Comparison of ENCODE assay signal across 1 cellular context in genomic region chr10:97445722-97446639, GRCh38.
A peak's percentile ranks its signal among the peaks of the same experiment; 100 is the strongest.
TF ChIP-seq lines count a peak whose summit lies in the region.

TSS of gene EXOSC1 (minus strand) at chr10:97446006. CDS start at chr10:97445985, 21 bp downstream.
TSS of gene ZDHHC16 (plus strand) at chr10:97446175. CDS start at chr10:97451676, 5,501 bp downstream.

TF ChIP-seq in HepG2, 621 proteins besides CTCF, POLR2A, EP300 and RAD21 (continued from another document and continues in another):
- TF ChIP-seq XRCC5 (optimal IDR thresholded peaks at IDR 0.05; ENCODE audit: low read length) (no peak), ZNF276 (CRISPR knock-in tag; IDR thresholded peaks at IDR 0.05; ENCODE audit: low read depth) (no peak), DMAP1 (CRISPR knock-in tag; IDR thresholded peaks at IDR 0.05) (peak; percentile 65; the same call in 1 of the 2 replicates), ZNF766 (CRISPR knock-in tag; IDR thresholded peaks at IDR 0.05; ENCODE audit: borderline replicate concordance) (0 out of 2 replicates have a peak, but pooled peaks have one; percentile 47), REST (IDR thresholded peaks at IDR 0.05; ENCODE audit: borderline replicate concordance in 1 of 2, low read depth in 1 of 2, low read length in 2 of 2) (peak in 1 of 2 experiments; percentile 53; a peak in 1 of 4 replicates), HNRNPL (IDR thresholded peaks at IDR 0.05; ENCODE audit: low read depth, low read length) (0 out of 2 replicates have a peak, but pooled peaks have one; percentile 60), HNF4G (IDR thresholded peaks at IDR 0.05; ENCODE audit: borderline replicate concordance, low read depth, low read length) (no peak), HNF4G (CRISPR knock-in tag; IDR thresholded peaks at IDR 0.05; ENCODE audit: borderline replicate concordance, low read depth) (no peak), ZNF605 (CRISPR knock-in tag; IDR thresholded peaks at IDR 0.05) (peak; percentile 88), STAG1 (CRISPR knock-in tag; IDR thresholded peaks at IDR 0.05) (peak; percentile 18; the same call in 1 of the 2 replicates), HOXA9 (CRISPR knock-in tag; IDR thresholded peaks at IDR 0.05; ENCODE audit: borderline replicate concordance) (no peak), TFDP2 (CRISPR knock-in tag; IDR thresholded peaks at IDR 0.05) (peak; percentile 77), ZFP1 (CRISPR knock-in tag; IDR thresholded peaks at IDR 0.05) (peak; percentile 85), ZEB1 (IDR thresholded peaks at IDR 0.05; ENCODE audit: insufficient replicate concordance, low read depth) (no peak), TP53 (CRISPR knock-in tag; conservative IDR thresholded peaks at IDR 0.05) (no peak), IRF2 (CRISPR knock-in tag; IDR thresholded peaks at IDR 0.05) (peak; percentile 87), ZSCAN29 (CRISPR knock-in tag; conservative IDR thresholded peaks at IDR 0.05) (no peak), ZNF431 (CRISPR knock-in tag; IDR thresholded peaks at IDR 0.05; ENCODE audit: borderline replicate concordance, low read depth) (no peak), CBX1 (IDR thresholded peaks at IDR 0.05; ENCODE audit: low read depth) (no peak), RCOR2 (CRISPR knock-in tag; IDR thresholded peaks at IDR 0.05) (no peak), HNRNPH1 (optimal IDR thresholded peaks at IDR 0.05; ENCODE audit: low read depth, low read length) (no peak), ISX (CRISPR knock-in tag; conservative IDR thresholded peaks at IDR 0.05) (no peak), BATF2 (CRISPR knock-in tag; IDR thresholded peaks at IDR 0.05) (no peak), PHF21A (CRISPR knock-in tag; IDR thresholded peaks at IDR 0.05) (peak; percentile 32; the same call in 1 of the 2 replicates), MAFG (CRISPR knock-in tag; IDR thresholded peaks at IDR 0.05) (no peak), ZNF512B (CRISPR knock-in tag; IDR thresholded peaks at IDR 0.05; ENCODE audit: borderline replicate concordance) (no peak), ZNF513 (CRISPR knock-in tag; conservative IDR thresholded peaks at IDR 0.05) (no peak), ZBTB46 (CRISPR knock-in tag; IDR thresholded peaks at IDR 0.05; ENCODE audit: borderline replicate concordance) (no peak), SOX13 (IDR thresholded peaks at IDR 0.05) (no peak), SOX13 (CRISPR knock-in tag; conservative IDR thresholded peaks at IDR 0.05 in 1 of 2, IDR thresholded peaks at IDR 0.05 in 1 of 2) (no peak), TRIM22 (IDR thresholded peaks at IDR 0.05) (no peak), SKIL (CRISPR knock-in tag; IDR thresholded peaks at IDR 0.05; ENCODE audit: borderline replicate concordance) (no peak), HNF1B (CRISPR knock-in tag; IDR thresholded peaks at IDR 0.05) (0 out of 2 replicates have a peak, but pooled peaks have one; percentile 33), ZNF12 (CRISPR knock-in tag; IDR thresholded peaks at IDR 0.05) (0 out of 2 replicates have a peak, but pooled peaks have one; percentile 7), LRRFIP1 (CRISPR knock-in tag; conservative IDR thresholded peaks at IDR 0.05) (no peak)
